13 cellular contexts compared by ENCODE assay signal in the genomic region with DNA sequence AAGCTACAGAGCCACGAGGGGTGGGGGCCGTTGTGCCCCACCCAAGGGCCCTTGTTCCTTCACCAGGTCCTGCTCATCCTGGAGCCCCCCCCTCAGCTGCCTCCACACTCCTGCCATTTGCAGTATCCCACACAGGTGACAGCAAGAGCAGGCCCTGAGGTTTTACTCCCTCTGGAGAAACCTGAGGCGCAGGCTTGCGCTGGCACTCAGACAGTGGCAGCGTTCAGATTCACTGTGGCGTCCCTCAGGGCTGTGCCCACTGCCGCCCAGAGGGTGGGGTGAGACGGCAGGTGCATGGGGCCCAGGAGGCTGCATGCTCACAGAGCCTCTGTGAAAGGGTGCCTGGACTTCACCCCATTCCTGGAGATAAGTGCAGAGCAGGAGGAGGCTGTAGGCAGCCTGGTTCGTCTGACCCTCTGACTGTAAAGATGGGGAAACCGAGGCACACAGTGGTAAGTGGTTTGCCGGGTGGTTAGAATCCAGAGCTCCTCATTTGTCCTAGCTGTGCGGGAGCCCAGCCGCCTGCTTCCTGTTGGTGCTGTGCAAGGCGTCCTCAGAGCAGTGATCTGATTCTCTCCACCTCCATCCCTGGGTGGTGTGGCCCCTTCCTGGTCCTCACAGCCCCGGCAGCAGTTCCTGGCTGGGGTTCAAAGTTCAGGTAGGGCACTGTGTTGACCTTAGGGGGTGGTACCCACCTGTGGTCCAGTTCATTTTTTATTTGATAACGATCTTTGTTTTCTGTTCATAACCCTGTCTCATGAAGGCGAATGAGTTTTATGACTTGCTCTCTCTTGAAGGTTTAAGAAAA. TPM values are rescaled to one million over a fixed set of nuclear protein-coding genes. Genes with fewer than 3 reads are reported as not detected.
DNase-seq lines count a peak whose midpoint lies in the region; ATAC-seq and TF ChIP-seq lines count a peak whose summit lies in the region.
"Had no signal": no experiment of that assay in that cellular context is flagged by ENCODE, and none has a peak within 500 bp of the region (broad histone marks: within the 10 kb centered on the region; RNA-seq: fewer than 3 reads in every experiment).

No MANE protein-coding gene starts in this region.

- no peaks in the 10 kb centered on the region for H3K9me2 ChIP-seq in PC-3 (replicated peaks; ENCODE audit: low read length)

- peak overlapping the region; percentile 56 for H3K4me3 Mint-ChIP-seq in activated naive CD8-positive, alpha-beta T cell
- H3K4me3 Mint-ChIP-seq in activated naive CD8-positive, alpha-beta T cell treated with anti-CD3 and anti-CD28 coated beads for 36 hours, result no peak overlapping the region
- peak overlapping the region; percentile 38 for H3K4me3 Mint-ChIP-seq in stimulated activated effector memory CD8-positive, alpha-beta T cell treated with anti-CD3 and anti-CD28 coated beads, Interleukin-12 subunit alpha, Interleukin-12 subunit beta, amount 100 ng/mL, for 72 hours
- H3K4me3 Mint-ChIP-seq: activated B cell treated with CpG ODN at 0.5 μM for 24 hours had no signal

- intact Hi-C loops in PC-3 (cut with micrococcal nuclease) (no loop called here), lower lobe of right lung (cut with DNase I) (no loop called here)

- no TSS peak for BruUV-seq in PC-3 (replicated peaks; lab: Mats Ljungman, UMichigan)

- no peak for TF ChIP-seq CTCF in PC-3 (conservative IDR thresholded peaks at IDR 0.05; ENCODE audit: low read depth, low read length)
- no peak for TF ChIP-seq CTCF in lower lobe of right lung (IDR thresholded peaks at IDR 0.05)
- no peak for TF ChIP-seq CTCF in coronary artery (IDR thresholded peaks at IDR 0.05)

- H3K9me3 ChIP-seq in PC-3 (ENCODE audit: low read length) (no peaks in the 10 kb centered on the region), lower lobe of right lung (no peaks in the 10 kb centered on the region)
- H3K9me3 ChIP-seq: BE2C, SJCRH30 had no signal

- H3F3A ChIP-seq in PC-3 (ENCODE audit: low read length, unreplicated experiment), result no peaks in the 10 kb centered on the region

- H3K36me3 Mint-ChIP-seq in activated naive CD8-positive, alpha-beta T cell, result no peaks in the 10 kb centered on the region
- no peaks in the 10 kb centered on the region for H3K36me3 Mint-ChIP-seq in activated naive CD8-positive, alpha-beta T cell treated with anti-CD3 and anti-CD28 coated beads for 36 hours
- peaks cover 6% of the 10 kb centered on the region for H3K36me3 Mint-ChIP-seq in stimulated activated effector memory CD8-positive, alpha-beta T cell treated with anti-CD3 and anti-CD28 coated beads, Interleukin-12 subunit alpha, Interleukin-12 subunit beta, amount 100 ng/mL, for 72 hours
- no peaks in the 10 kb centered on the region for H3K36me3 Mint-ChIP-seq in activated naive CD4-positive, alpha-beta T cell treated with anti-CD3 and anti-CD28 coated beads, Interleukin-2, amount 50 U/mL, for 72 hours

- H3K9ac ChIP-seq in PC-3 (ENCODE audit: low read length), result no peak overlapping the region

- H3K27ac ChIP-seq in PC-3 (ENCODE audit: low read length), result no peak overlapping the region
- no peak overlapping the region for H3K27ac ChIP-seq in lower lobe of right lung
- no peak overlapping the region for H3K27ac ChIP-seq in coronary artery
- H3K27ac ChIP-seq: SJCRH30 had no signal

- no peak overlapping the region for H2AFZ ChIP-seq in PC-3 (ENCODE audit: low read length)

- H3K4me1 ChIP-seq in PC-3 (ENCODE audit: insufficient read depth, low read length) (peaks cover 19% of the 10 kb centered on the region), lower lobe of right lung (peaks cover 16% of the 10 kb centered on the region)
- H3K4me1 ChIP-seq: BE2C had no signal

- peaks cover 11% of the 10 kb centered on the region for H3K27me3 Mint-ChIP-seq in activated naive CD8-positive, alpha-beta T cell
- H3K27me3 Mint-ChIP-seq in activated naive CD8-positive, alpha-beta T cell treated with anti-CD3 and anti-CD28 coated beads for 36 hours, result peaks cover 36% of the 10 kb centered on the region

- no peak overlapping the region for H3K27ac Mint-ChIP-seq in activated naive CD8-positive, alpha-beta T cell
- no peak overlapping the region for H3K27ac Mint-ChIP-seq in activated naive CD8-positive, alpha-beta T cell treated with anti-CD3 and anti-CD28 coated beads for 36 hours
- H3K27ac Mint-ChIP-seq in stimulated activated effector memory CD8-positive, alpha-beta T cell treated with anti-CD3 and anti-CD28 coated beads, Interleukin-12 subunit alpha, Interleukin-12 subunit beta, amount 100 ng/mL, for 72 hours, result no peak overlapping the region
- H3K27ac Mint-ChIP-seq in activated naive CD4-positive, alpha-beta T cell treated with anti-CD3 and anti-CD28 coated beads, Interleukin-2, amount 50 U/mL, for 72 hours, result no peak overlapping the region
- H3K27ac Mint-ChIP-seq: activated B cell treated with CpG ODN at 0.5 μM for 24 hours; stimulated activated naive CD8-positive, alpha-beta T cell treated with anti-CD3 and anti-CD28 coated beads, Interleukin-15, amount 100 ng/mL, for 72 hours had no signal

- ATAC-seq in PC-3 (no peak), lower lobe of right lung (no peak)
- ATAC-seq in stimulated activated effector memory CD8-positive, alpha-beta T cell treated with anti-CD3 and anti-CD28 coated beads, Interleukin-12 subunit alpha, Interleukin-12 subunit beta, amount 100 ng/mL, for 72 hours, result no peak
- ATAC-seq in activated naive CD4-positive, alpha-beta T cell treated with anti-CD3 and anti-CD28 coated beads, Interleukin-2, amount 50 U/mL, for 72 hours, result no peak
- ATAC-seq: stimulated activated naive CD8-positive, alpha-beta T cell treated with anti-CD3 and anti-CD28 coated beads, Interleukin-15, amount 100 ng/mL, for 72 hours had no signal

- POLR2A ChIA-PET in PC-3 (lab: Charles Lee; ENCODE audit: unreplicated experiment), result no interaction called here

- DNase-seq in activated naive CD8-positive, alpha-beta T cell treated with anti-CD3 and anti-CD28 coated beads for 36 hours, result no peak
- DNase-seq in PC-3, result no peak
- DNase-seq in lower lobe of right lung, result no peak
- DNase-seq in stimulated activated effector memory CD8-positive, alpha-beta T cell treated with anti-CD3 and anti-CD28 coated beads, Interleukin-12 subunit alpha, Interleukin-12 subunit beta, amount 100 ng/mL, for 72 hours (ENCODE audit: low spot score in 2 of 2), result no peak
- no peak for DNase-seq in HPDE6-E6E7 (ENCODE audit: extremely low spot score)
- DNase-seq in coronary artery (ENCODE audit: low spot score), result no peak
- DNase-seq in activated naive CD4-positive, alpha-beta T cell treated with anti-CD3 and anti-CD28 coated beads, Interleukin-2, amount 50 U/mL, for 72 hours (ENCODE audit: low spot score in 2 of 2), result no peak
- DNase-seq: activated B cell treated with CpG ODN at 0.5 μM for 24 hours; BE2C; NCI-H524 treated with DMSO at 0.1 percent for 48 hours; SJCRH30; stimulated activated naive CD8-positive, alpha-beta T cell treated with anti-CD3 and anti-CD28 coated beads, Interleukin-15, amount 100 ng/mL, for 72 hours had no signal

- H3K36me3 ChIP-seq in PC-3 (ENCODE audit: low read depth, low read length), result no peaks in the 10 kb centered on the region
- no peaks in the 10 kb centered on the region for H3K36me3 ChIP-seq in lower lobe of right lung
- H3K36me3 ChIP-seq: BE2C, SJCRH30 had no signal

- H3K4me3 ChIP-seq in PC-3 (ENCODE audit: low read length), result peak overlapping the region; percentile 68
- H3K4me3 ChIP-seq in lower lobe of right lung, result peak overlapping the region; percentile 50
- H3K4me3 ChIP-seq in coronary artery, result no peak overlapping the region

- H3K4me1 Mint-ChIP-seq in activated naive CD8-positive, alpha-beta T cell (ENCODE audit: low read depth), result peaks cover 5% of the 10 kb centered on the region
- peaks cover 3% of the 10 kb centered on the region for H3K4me1 Mint-ChIP-seq in activated naive CD8-positive, alpha-beta T cell treated with anti-CD3 and anti-CD28 coated beads for 36 hours
- H3K4me1 Mint-ChIP-seq in stimulated activated effector memory CD8-positive, alpha-beta T cell treated with anti-CD3 and anti-CD28 coated beads, Interleukin-12 subunit alpha, Interleukin-12 subunit beta, amount 100 ng/mL, for 72 hours, result no peaks in the 10 kb centered on the region

- no peaks in the 10 kb centered on the region for H3K9me3 Mint-ChIP-seq in activated naive CD8-positive, alpha-beta T cell (ENCODE audit: low read depth)
- peaks cover 1% of the 10 kb centered on the region for H3K9me3 Mint-ChIP-seq in activated naive CD8-positive, alpha-beta T cell treated with anti-CD3 and anti-CD28 coated beads for 36 hours
- no peaks in the 10 kb centered on the region for H3K9me3 Mint-ChIP-seq in stimulated activated effector memory CD8-positive, alpha-beta T cell treated with anti-CD3 and anti-CD28 coated beads, Interleukin-12 subunit alpha, Interleukin-12 subunit beta, amount 100 ng/mL, for 72 hours
- H3K9me3 Mint-ChIP-seq in activated naive CD4-positive, alpha-beta T cell treated with anti-CD3 and anti-CD28 coated beads, Interleukin-2, amount 50 U/mL, for 72 hours, result no peaks in the 10 kb centered on the region
- H3K9me3 Mint-ChIP-seq: activated B cell treated with CpG ODN at 0.5 μM for 24 hours; stimulated activated naive CD8-positive, alpha-beta T cell treated with anti-CD3 and anti-CD28 coated beads, Interleukin-15, amount 100 ng/mL, for 72 hours had no signal

- H3K27me3 ChIP-seq in PC-3 (ENCODE audit: low read length) (no peaks in the 10 kb centered on the region), lower lobe of right lung (ENCODE audit: low read depth) (no peaks in the 10 kb centered on the region)
- H3K27me3 ChIP-seq: BE2C, SJCRH30 had no signal

- H3K4me2 ChIP-seq in PC-3 (ENCODE audit: low read length), result peak overlapping the region; percentile 80

- no peaks in the 10 kb centered on the region for H4K20me1 ChIP-seq in PC-3 (ENCODE audit: low read length)

- CTCF ChIA-PET in PC-3 (lab: Charles Lee), result no interaction called here

- peaks cover 9% of the 10 kb centered on the region; the same call in 1 of the 2 replicates for H3K79me2 ChIP-seq in PC-3 (ENCODE audit: low read length)

RNA-seq across cellular contexts. Expression of gene SPIRE2, which starts 1.6 kb away (rescaled TPM):
- under 1 TPM; 0.14 to 0.52 TPM for total RNA-seq in activated naive CD8-positive, alpha-beta T cell treated with anti-CD3 and anti-CD28 coated beads for 36 hours
- 12.3 and 13.2 TPM in 2 replicates for total RNA-seq in PC-3 (2014; rRNA removed)
- total RNA-seq in lower lobe of right lung, result 15.8 TPM
- total RNA-seq in activated naive CD4-positive, alpha-beta T cell treated with anti-CD3 and anti-CD28 coated beads, Interleukin-2, amount 50 U/mL, for 72 hours, result 1 to 10 TPM; 1.9 to 2.6 TPM

RNA-seq across cellular contexts. Expression of gene FANCA, which starts 13.4 kb away (rescaled TPM):
- total RNA-seq in activated naive CD8-positive, alpha-beta T cell treated with anti-CD3 and anti-CD28 coated beads for 36 hours, result 10 to 100 TPM; 79.7 to 88.2 TPM
- total RNA-seq in PC-3 (2014; rRNA removed) (45.0 and 62.9 TPM in 2 replicates), lower lobe of right lung (7.9 TPM)
- total RNA-seq in activated naive CD4-positive, alpha-beta T cell treated with anti-CD3 and anti-CD28 coated beads, Interleukin-2, amount 50 U/mL, for 72 hours, result 100 to 1,000 TPM; 123 to 194 TPM

RNA-seq across cellular contexts. Expression of gene TCF25, which starts 43.6 kb away (rescaled TPM):
- 100 to 1,000 TPM; 126 to 127 TPM for total RNA-seq in activated naive CD8-positive, alpha-beta T cell treated with anti-CD3 and anti-CD28 coated beads for 36 hours
- total RNA-seq in PC-3 (2014; rRNA removed) (77.9 and 79.6 TPM in 2 replicates), lower lobe of right lung (152 TPM)
- 100 to 1,000 TPM; 167 to 235 TPM for total RNA-seq in activated naive CD4-positive, alpha-beta T cell treated with anti-CD3 and anti-CD28 coated beads, Interleukin-2, amount 50 U/mL, for 72 hours
